2 cellular contexts compared by ENCODE assay signal in the genomic region with DNA sequence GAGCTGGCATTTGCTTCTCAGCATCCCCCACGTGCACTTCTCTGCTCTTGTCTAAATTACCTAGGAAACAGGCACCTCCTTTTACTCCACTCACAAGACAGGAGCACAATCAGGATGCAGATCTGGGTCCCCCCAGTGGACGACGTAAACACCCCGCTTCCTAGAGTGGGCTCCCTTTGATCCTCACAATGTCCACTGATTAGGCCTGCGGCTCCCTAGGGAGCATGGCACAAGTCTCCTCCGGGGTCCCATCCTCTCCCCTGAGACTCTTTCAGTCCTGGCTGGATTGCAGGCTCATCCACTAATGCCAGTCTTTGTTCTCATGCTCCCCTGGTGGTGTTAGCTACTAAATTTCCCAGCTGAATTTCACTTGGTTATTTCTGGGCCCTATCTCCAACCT.
TF ChIP-seq lines count a peak whose summit lies in the region.

No MANE protein-coding gene starts in this region.

TF ChIP-seq in IMR-90, 13 proteins besides CTCF, POLR2A, EP300 and RAD21:
- no peak for TF ChIP-seq CHD1 (IDR thresholded peaks at IDR 0.05; ENCODE audit: low read depth, low read length)

TF ChIP-seq in neural cell, 6 proteins besides CTCF, POLR2A, EP300 and RAD21:
- TF ChIP-seq EZH2 (IDR thresholded peaks at IDR 0.05; ENCODE audit: borderline replicate concordance, insufficient read depth, low read length, poor library complexity, severe bottlenecking): no peak
- TF ChIP-seq, protein P1, sequence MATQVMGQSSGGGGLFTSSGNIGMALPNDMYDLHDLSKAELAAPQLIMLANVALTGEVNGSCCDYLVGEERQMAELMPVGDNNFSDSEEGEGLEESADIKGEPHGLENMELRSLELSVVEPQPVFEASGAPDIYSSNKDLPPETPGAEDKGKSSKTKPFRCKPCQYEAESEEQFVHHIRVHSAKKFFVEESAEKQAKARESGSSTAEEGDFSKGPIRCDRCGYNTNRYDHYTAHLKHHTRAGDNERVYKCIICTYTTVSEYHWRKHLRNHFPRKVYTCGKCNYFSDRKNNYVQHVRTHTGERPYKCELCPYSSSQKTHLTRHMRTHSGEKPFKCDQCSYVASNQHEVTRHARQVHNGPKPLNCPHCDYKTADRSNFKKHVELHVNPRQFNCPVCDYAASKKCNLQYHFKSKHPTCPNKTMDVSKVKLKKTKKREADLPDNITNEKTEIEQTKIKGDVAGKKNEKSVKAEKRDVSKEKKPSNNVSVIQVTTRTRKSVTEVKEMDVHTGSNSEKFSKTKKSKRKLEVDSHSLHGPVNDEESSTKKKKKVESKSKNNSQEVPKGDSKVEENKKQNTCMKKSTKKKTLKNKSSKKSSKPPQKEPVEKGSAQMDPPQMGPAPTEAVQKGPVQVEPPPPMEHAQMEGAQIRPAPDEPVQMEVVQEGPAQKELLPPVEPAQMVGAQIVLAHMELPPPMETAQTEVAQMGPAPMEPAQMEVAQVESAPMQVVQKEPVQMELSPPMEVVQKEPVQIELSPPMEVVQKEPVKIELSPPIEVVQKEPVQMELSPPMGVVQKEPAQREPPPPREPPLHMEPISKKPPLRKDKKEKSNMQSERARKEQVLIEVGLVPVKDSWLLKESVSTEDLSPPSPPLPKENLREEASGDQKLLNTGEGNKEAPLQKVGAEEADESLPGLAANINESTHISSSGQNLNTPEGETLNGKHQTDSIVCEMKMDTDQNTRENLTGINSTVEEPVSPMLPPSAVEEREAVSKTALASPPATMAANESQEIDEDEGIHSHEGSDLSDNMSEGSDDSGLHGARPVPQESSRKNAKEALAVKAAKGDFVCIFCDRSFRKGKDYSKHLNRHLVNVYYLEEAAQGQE (IDR thresholded peaks at IDR 0.05; ENCODE audit: borderline replicate concordance): peak; percentile 16
- no peak for TF ChIP-seq TAF1 (IDR thresholded peaks at IDR 0.05; ENCODE audit: low read depth)
- TF ChIP-seq SMC3 (conservative IDR thresholded peaks at IDR 0.05; ENCODE audit: poor library complexity): peak; percentile 63
- peak; percentile 6 for TF ChIP-seq MXI1 (conservative IDR thresholded peaks at IDR 0.05; ENCODE audit: poor library complexity, severe bottlenecking)
- no peak for TF ChIP-seq POLR2AphosphoS5 (IDR thresholded peaks at IDR 0.05)
